Comparison of ENCODE assay signal across 19 cellular contexts in genomic region chr1:49351744-49352143, GRCh38.
A peak's percentile ranks its signal among the peaks of the same experiment; 100 is the strongest.
DNase-seq lines count a peak whose midpoint lies in the region.
"Had no signal": no experiment of that assay in that cellular context is flagged by ENCODE, and none has a peak within 500 bp of the region (broad histone marks: within the 10 kb centered on the region; RNA-seq: fewer than 3 reads in every experiment).

No MANE protein-coding gene starts in this region.

- H3K9me3 Mint-ChIP-seq in activated naive CD4-positive, alpha-beta T cell treated with anti-CD3 and anti-CD28 coated beads, Interleukin-2, amount 10 ng/mL, durations not matched to agents 7 days and 5 days: no peaks in the 10 kb centered on the region
- H3K9me3 Mint-ChIP-seq: effector memory CD8-positive, alpha-beta T cell had no signal

- H3K4me3 ChIP-seq in MG63: no peak overlapping the region
- H3K4me3 ChIP-seq: vagina had no signal

- no peaks in the 10 kb centered on the region for H3K27me3 ChIP-seq in MG63
- H3K27me3 ChIP-seq: vagina had no signal

- H3K36me3 ChIP-seq in MG63: no peaks in the 10 kb centered on the region
- H3K36me3 ChIP-seq: vagina had no signal

- H3K27ac Mint-ChIP-seq in activated naive CD4-positive, alpha-beta T cell treated with anti-CD3 and anti-CD28 coated beads, Interleukin-2, amount 10 ng/mL, durations not matched to agents 7 days and 5 days: no peak overlapping the region
- H3K27ac Mint-ChIP-seq: effector memory CD8-positive, alpha-beta T cell; nephron progenitor cell; T-helper 17 cell had no signal

- CTCF ChIA-PET in activated naive CD4-positive, alpha-beta T cell treated with anti-CD3 and anti-CD28 coated beads, Interleukin-2, amount 10 ng/mL, durations not matched to agents 7 days and 5 days (lab: Charles Lee): no interaction called here

- H3K4me1 Mint-ChIP-seq in activated naive CD4-positive, alpha-beta T cell treated with anti-CD3 and anti-CD28 coated beads, Interleukin-2, amount 10 ng/mL, durations not matched to agents 7 days and 5 days: no peaks in the 10 kb centered on the region
- H3K4me1 Mint-ChIP-seq: nephron progenitor cell, T-helper 17 cell had no signal

- DNase-seq in AG08395 (ENCODE audit: low spot score): peak; percentile 17
- peak; percentile 6 for DNase-seq in MG63
- peak; percentile 55 for DNase-seq in astrocyte of the hippocampus (ENCODE audit: low read depth, low spot score)
- DNase-seq in iris pigment epithelial cell (ENCODE audit: low read depth): peak; percentile 59
- no peak for DNase-seq in amygdala (lab: John Stamatoyannopoulos, UW)
- no peak for DNase-seq in activated naive CD4-positive, alpha-beta T cell treated with anti-CD3 and anti-CD28 coated beads, Interleukin-2, amount 10 ng/mL, durations not matched to agents 7 days and 5 days
- DNase-seq in HK-2 (ENCODE audit: unreplicated experiment): no peak
- no peak for DNase-seq in HT-29 (ENCODE audit: low spot score)
- DNase-seq: activated CD4-positive, alpha-beta T cell treated with anti-CD3 and anti-CD28 coated beads, Interleukin-2, amount 50 U/mL, for 1 hour; activated gamma-delta T cell treated with Interleukin-2 at 50 U/mL for 16 hours; DND-41; effector memory CD8-positive, alpha-beta T cell; hippocampal formation; left cardiac atrium; NCI-H526; nephron progenitor cell; stimulated activated CD8-positive, alpha-beta memory T cell treated with anti-CD3 and anti-CD28 coated beads, Interleukin-4, amount 100 ng/mL, for 48 hours; T-helper 17 cell had no signal

- no peaks in the 10 kb centered on the region for H3K36me3 Mint-ChIP-seq in activated naive CD4-positive, alpha-beta T cell treated with anti-CD3 and anti-CD28 coated beads, Interleukin-2, amount 10 ng/mL, durations not matched to agents 7 days and 5 days

- no peaks in the 10 kb centered on the region for H3K9me3 ChIP-seq in MG63
- H3K9me3 ChIP-seq: vagina had no signal

- H3K4me3 Mint-ChIP-seq in activated naive CD4-positive, alpha-beta T cell treated with anti-CD3 and anti-CD28 coated beads, Interleukin-2, amount 10 ng/mL, durations not matched to agents 7 days and 5 days: no peak overlapping the region
- H3K4me3 Mint-ChIP-seq: effector memory CD8-positive, alpha-beta T cell; nephron progenitor cell; T-helper 17 cell had no signal

- no peaks in the 10 kb centered on the region for H3K27me3 Mint-ChIP-seq in activated naive CD4-positive, alpha-beta T cell treated with anti-CD3 and anti-CD28 coated beads, Interleukin-2, amount 10 ng/mL, durations not matched to agents 7 days and 5 days
- H3K27me3 Mint-ChIP-seq: effector memory CD8-positive, alpha-beta T cell; T-helper 17 cell had no signal

Comparison
In these comparisons a context has a peak if more than half of its experiments do, and no peak if none do; other contexts are left out.
1. DNase-seq: peak in AG08395 (single experiment), MG63 (single experiment), astrocyte of the hippocampus (single experiment) and iris pigment epithelial cell (single experiment); none in amygdala (0 of 56), activated naive CD4-positive, alpha-beta T cell treated with anti-CD3 and anti-CD28 coated beads, Interleukin-2, amount 10 ng/mL, durations not matched to agents 7 days and 5 days (single experiment), HK-2 (single experiment) and HT-29 (single experiment).